1 cellular context compared by ENCODE assay signal in genomic region chr1:204684551-204685235, GRCh38.
TF ChIP-seq lines count a peak whose summit lies in the region.

No MANE protein-coding gene starts in this region.

TF ChIP-seq in HepG2, 621 proteins besides CTCF, POLR2A, EP300 and RAD21 (continued from another document):
- TF ChIP-seq, protein P1, sequence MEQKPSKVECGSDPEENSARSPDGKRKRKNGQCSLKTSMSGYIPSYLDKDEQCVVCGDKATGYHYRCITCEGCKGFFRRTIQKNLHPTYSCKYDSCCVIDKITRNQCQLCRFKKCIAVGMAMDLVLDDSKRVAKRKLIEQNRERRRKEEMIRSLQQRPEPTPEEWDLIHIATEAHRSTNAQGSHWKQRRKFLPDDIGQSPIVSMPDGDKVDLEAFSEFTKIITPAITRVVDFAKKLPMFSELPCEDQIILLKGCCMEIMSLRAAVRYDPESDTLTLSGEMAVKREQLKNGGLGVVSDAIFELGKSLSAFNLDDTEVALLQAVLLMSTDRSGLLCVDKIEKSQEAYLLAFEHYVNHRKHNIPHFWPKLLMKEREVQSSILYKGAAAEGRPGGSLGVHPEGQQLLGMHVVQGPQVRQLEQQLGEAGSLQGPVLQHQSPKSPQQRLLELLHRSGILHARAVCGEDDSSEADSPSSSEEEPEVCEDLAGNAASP (CRISPR knock-in tag; IDR thresholded peaks at IDR 0.05; ENCODE audit: borderline replicate concordance), result no peak
- TF ChIP-seq, protein P2, sequence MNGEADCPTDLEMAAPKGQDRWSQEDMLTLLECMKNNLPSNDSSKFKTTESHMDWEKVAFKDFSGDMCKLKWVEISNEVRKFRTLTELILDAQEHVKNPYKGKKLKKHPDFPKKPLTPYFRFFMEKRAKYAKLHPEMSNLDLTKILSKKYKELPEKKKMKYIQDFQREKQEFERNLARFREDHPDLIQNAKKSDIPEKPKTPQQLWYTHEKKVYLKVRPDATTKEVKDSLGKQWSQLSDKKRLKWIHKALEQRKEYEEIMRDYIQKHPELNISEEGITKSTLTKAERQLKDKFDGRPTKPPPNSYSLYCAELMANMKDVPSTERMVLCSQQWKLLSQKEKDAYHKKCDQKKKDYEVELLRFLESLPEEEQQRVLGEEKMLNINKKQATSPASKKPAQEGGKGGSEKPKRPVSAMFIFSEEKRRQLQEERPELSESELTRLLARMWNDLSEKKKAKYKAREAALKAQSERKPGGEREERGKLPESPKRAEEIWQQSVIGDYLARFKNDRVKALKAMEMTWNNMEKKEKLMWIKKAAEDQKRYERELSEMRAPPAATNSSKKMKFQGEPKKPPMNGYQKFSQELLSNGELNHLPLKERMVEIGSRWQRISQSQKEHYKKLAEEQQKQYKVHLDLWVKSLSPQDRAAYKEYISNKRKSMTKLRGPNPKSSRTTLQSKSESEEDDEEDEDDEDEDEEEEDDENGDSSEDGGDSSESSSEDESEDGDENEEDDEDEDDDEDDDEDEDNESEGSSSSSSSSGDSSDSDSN (CRISPR knock-in tag; IDR thresholded peaks at IDR 0.05), result no peak
- TF ChIP-seq, protein P3, sequence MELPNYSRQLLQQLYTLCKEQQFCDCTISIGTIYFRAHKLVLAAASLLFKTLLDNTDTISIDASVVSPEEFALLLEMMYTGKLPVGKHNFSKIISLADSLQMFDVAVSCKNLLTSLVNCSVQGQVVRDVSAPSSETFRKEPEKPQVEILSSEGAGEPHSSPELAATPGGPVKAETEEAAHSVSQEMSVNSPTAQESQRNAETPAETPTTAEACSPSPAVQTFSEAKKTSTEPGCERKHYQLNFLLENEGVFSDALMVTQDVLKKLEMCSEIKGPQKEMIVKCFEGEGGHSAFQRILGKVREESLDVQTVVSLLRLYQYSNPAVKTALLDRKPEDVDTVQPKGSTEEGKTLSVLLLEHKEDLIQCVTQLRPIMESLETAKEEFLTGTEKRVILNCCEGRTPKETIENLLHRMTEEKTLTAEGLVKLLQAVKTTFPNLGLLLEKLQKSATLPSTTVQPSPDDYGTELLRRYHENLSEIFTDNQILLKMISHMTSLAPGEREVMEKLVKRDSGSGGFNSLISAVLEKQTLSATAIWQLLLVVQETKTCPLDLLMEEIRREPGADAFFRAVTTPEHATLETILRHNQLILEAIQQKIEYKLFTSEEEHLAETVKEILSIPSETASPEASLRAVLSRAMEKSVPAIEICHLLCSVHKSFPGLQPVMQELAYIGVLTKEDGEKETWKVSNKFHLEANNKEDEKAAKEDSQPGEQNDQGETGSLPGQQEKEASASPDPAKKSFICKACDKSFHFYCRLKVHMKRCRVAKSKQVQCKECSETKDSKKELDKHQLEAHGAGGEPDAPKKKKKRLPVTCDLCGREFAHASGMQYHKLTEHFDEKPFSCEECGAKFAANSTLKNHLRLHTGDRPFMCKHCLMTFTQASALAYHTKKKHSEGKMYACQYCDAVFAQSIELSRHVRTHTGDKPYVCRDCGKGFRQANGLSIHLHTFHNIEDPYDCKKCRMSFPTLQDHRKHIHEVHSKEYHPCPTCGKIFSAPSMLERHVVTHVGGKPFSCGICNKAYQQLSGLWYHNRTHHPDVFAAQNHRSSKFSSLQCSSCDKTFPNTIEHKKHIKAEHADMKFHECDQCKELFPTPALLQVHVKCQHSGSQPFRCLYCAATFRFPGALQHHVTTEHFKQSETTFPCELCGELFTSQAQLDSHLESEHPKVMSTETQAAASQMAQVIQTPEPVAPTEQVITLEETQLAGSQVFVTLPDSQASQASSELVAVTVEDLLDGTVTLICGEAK (IDR thresholded peaks at IDR 0.05), result no peak
- TF ChIP-seq, protein P3 (CRISPR knock-in tag; IDR thresholded peaks at IDR 0.05), result no peak
- TF ChIP-seq ZNF629 (CRISPR knock-in tag; conservative IDR thresholded peaks at IDR 0.05) (no peak), ATAD3A (CRISPR knock-in tag; IDR thresholded peaks at IDR 0.05) (no peak), ZNF292 (CRISPR knock-in tag; IDR thresholded peaks at IDR 0.05; ENCODE audit: borderline replicate concordance, low read depth) (no peak), ZNF761 (CRISPR knock-in tag; conservative IDR thresholded peaks at IDR 0.05) (no peak), HNF4A (CRISPR knock-in tag; IDR thresholded peaks at IDR 0.05) (no peak), CSRNP2 (CRISPR knock-in tag; conservative IDR thresholded peaks at IDR 0.05; ENCODE audit: low read depth) (no peak), MTA3 (CRISPR knock-in tag; IDR thresholded peaks at IDR 0.05) (no peak), ZNF703 (CRISPR knock-in tag; IDR thresholded peaks at IDR 0.05; ENCODE audit: borderline replicate concordance) (no peak), ZNF503 (CRISPR knock-in tag; IDR thresholded peaks at IDR 0.05) (no peak), NKX3-1 (CRISPR knock-in tag; IDR thresholded peaks at IDR 0.05) (no peak), HMGA1 (CRISPR knock-in tag; conservative IDR thresholded peaks at IDR 0.05) (no peak), KDM1A (CRISPR knock-in tag; IDR thresholded peaks at IDR 0.05) (no peak), NONO (IDR thresholded peaks at IDR 0.05) (no peak), NONO (CRISPR knock-in tag; conservative IDR thresholded peaks at IDR 0.05) (no peak)
